ENCODE assay signal across 2 cellular contexts in the genomic region with DNA sequence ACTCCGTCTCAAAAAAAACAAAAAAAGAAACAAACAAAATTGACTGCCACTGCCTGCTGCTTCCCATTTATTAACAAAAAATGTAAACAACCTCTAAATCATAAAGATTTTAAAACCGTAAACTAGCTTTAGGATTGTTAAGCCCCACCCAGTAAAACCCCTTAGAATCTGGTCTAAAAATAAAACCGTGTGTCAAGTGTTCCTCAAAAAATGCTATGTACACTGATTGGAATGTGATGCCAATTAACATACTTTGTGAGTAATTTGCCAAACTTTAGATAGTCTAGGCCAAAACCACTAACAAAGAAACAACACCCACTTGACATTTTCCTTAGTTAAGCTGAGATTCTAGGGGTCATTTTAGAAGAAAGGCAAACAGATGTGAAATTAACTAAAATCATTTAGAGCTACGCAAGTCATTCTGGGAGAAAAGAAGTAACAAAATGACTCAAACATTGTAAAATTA.
TF ChIP-seq lines count a peak whose summit lies in the region.

No MANE protein-coding gene starts in this region.

TF ChIP-seq in HCT116, 20 proteins besides CTCF, POLR2A, EP300 and RAD21:
- TF ChIP-seq JUND (IDR thresholded peaks at IDR 0.05) (no peak), FOSL1 (IDR thresholded peaks at IDR 0.05; ENCODE audit: low read depth) (no peak), TCF7L2 (IDR thresholded peaks at IDR 0.05; ENCODE audit: borderline replicate concordance, extremely low read depth, insufficient read depth, insufficient read length) (no peak), POLR2AphosphoS5 (IDR thresholded peaks at IDR 0.05; ENCODE audit: low read depth, low read length) (no peak), REST (IDR thresholded peaks at IDR 0.05; ENCODE audit: low read depth) (no peak), EZH2 (IDR thresholded peaks at IDR 0.05) (no peak), CEBPB (IDR thresholded peaks at IDR 0.05; ENCODE audit: low read depth) (no peak), ZFX (IDR thresholded peaks at IDR 0.05) (no peak), CBX3 (IDR thresholded peaks at IDR 0.05; ENCODE audit: low read depth) (no peak), ELF1 (IDR thresholded peaks at IDR 0.05; ENCODE audit: borderline replicate concordance, low read depth) (no peak)
- TF ChIP-seq, protein P1, sequence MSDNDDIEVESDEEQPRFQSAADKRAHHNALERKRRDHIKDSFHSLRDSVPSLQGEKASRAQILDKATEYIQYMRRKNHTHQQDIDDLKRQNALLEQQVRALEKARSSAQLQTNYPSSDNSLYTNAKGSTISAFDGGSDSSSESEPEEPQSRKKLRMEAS (IDR thresholded peaks at IDR 0.05) = no peak
- TF ChIP-seq, protein P2, sequence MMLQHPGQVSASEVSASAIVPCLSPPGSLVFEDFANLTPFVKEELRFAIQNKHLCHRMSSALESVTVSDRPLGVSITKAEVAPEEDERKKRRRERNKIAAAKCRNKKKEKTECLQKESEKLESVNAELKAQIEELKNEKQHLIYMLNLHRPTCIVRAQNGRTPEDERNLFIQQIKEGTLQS (IDR thresholded peaks at IDR 0.05) = no peak
TF ChIP-seq in HCT116: peak in this region for 0.

TF ChIP-seq in K562, 482 proteins besides CTCF, POLR2A, EP300 and RAD21:
- TF ChIP-seq, protein P3, sequence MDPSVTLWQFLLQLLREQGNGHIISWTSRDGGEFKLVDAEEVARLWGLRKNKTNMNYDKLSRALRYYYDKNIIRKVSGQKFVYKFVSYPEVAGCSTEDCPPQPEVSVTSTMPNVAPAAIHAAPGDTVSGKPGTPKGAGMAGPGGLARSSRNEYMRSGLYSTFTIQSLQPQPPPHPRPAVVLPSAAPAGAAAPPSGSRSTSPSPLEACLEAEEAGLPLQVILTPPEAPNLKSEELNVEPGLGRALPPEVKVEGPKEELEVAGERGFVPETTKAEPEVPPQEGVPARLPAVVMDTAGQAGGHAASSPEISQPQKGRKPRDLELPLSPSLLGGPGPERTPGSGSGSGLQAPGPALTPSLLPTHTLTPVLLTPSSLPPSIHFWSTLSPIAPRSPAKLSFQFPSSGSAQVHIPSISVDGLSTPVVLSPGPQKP (CRISPR knock-in tag; IDR thresholded peaks at IDR 0.05) = no peak
- no peak for TF ChIP-seq THAP12 (CRISPR knock-in tag; IDR thresholded peaks at IDR 0.05)
- TF ChIP-seq, protein P4, sequence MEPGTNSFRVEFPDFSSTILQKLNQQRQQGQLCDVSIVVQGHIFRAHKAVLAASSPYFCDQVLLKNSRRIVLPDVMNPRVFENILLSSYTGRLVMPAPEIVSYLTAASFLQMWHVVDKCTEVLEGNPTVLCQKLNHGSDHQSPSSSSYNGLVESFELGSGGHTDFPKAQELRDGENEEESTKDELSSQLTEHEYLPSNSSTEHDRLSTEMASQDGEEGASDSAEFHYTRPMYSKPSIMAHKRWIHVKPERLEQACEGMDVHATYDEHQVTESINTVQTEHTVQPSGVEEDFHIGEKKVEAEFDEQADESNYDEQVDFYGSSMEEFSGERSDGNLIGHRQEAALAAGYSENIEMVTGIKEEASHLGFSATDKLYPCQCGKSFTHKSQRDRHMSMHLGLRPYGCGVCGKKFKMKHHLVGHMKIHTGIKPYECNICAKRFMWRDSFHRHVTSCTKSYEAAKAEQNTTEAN (CRISPR knock-in tag; IDR thresholded peaks at IDR 0.05) = 0 out of 2 replicates have a peak, but pooled peaks have one; percentile 39
- TF ChIP-seq ERF (CRISPR knock-in tag; IDR thresholded peaks at IDR 0.05) = no peak
